7 cellular contexts compared by ENCODE assay signal in genomic region chr16:1254821-1255220, GRCh38. TPM values are rescaled to one million over a fixed set of nuclear protein-coding genes. Genes with fewer than 3 reads are reported as not detected.
"Had no signal": no experiment of that assay in that cellular context is flagged by ENCODE, and none has a peak within 500 bp of the region (broad histone marks: within the 10 kb centered on the region; RNA-seq: fewer than 3 reads in every experiment).

No MANE protein-coding gene starts in this region.

RNA-seq across cellular contexts. Expression of gene TPSD1, which starts 1.0 kb away (rescaled TPM):
- total RNA-seq: GM23248, H1, H4, H7, H9, HFFc6 had no signal
- polyA plus RNA-seq: GM23248, GM23338 had no signal

RNA-seq across cellular contexts. Expression of gene TPSAB1, which starts 14.3 kb away (rescaled TPM):
- total RNA-seq: GM23248, GM23338, H1, H4, H7, H9, HFFc6 had no signal
- polyA plus RNA-seq: GM23248, GM23338 had no signal

RNA-seq across cellular contexts. Expression of gene TPSB2, which starts 24.8 kb away (rescaled TPM):
- total RNA-seq: GM23248, GM23338, H1, H7, H9, HFFc6 had no signal
- polyA plus RNA-seq: GM23248 had no signal

RNA-seq across cellular contexts. Expression of gene TPSG1, which starts 29.8 kb away (rescaled TPM):
- total RNA-seq: GM23248, GM23338, H1, H7, H9 had no signal
- polyA plus RNA-seq: GM23248, H1 had no signal
